ENCODE assay signal across 8 cellular contexts in the genomic region with DNA sequence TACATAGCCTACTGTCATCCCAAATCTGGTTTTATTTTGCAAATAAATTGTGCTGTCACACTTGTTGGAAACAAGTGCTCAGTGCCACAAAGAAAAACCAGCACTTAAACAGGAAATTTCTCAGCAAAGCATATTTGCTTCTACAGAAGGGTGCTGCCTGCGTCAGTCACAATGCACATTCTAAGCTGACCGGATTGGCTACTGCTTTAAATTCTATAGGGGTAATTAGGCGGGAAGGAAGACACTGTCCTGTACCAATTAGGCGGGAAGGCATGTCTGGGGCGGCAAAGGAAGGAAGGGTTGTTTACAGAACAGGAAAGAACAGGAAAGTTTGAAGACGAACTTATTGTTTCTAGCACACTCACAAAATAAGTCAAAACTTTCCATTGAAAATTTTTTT.
A peak's percentile ranks its signal among the peaks of the same experiment; 100 is the strongest.
DNase-seq lines count a peak whose midpoint lies in the region.

No MANE protein-coding gene starts in this region.

- DNase-seq in activated CD4-positive, CD25-positive, alpha-beta regulatory T cell treated with anti-CD3 and anti-CD28 coated beads, Interleukin-2, amount 50 U/mL, for 16 hours (ENCODE audit: low read depth, low spot score): peak; percentile 32
- no peak for DNase-seq in activated CD4-positive, CD25-positive, alpha-beta regulatory T cell treated with anti-CD3 and anti-CD28 coated beads, Interleukin-2, amount 50 U/mL, for 72 hours
- DNase-seq in Kasumi-1 (lab: John Stamatoyannopoulos, UW) (peak; percentile 86 to 92), iris pigment epithelial cell (ENCODE audit: low read depth) (peak; percentile 50), SKM-1 treated with dmso at 0.1 percent for 144 hours (lab: John Stamatoyannopoulos, UW; ENCODE audit: unreplicated experiment) (no peak), NCI-H446 treated with DMSO at 0.1 percent for 48 hours (lab: John Stamatoyannopoulos, UW) (no peak)
- DNase-seq in activated effector memory CD4-positive, alpha-beta T cell treated with anti-CD3 and anti-CD28 coated beads, Interleukin-2, amount 50 U/mL, for 16 hours: peak; percentile 83
- DNase-seq in stimulated activated naive CD4-positive, alpha-beta T cell treated with Interleukin-2 at 50 U/mL for 16 hours (lab: John Stamatoyannopoulos, UW): peak; percentile 42

Comparison
In these comparisons a context has a peak if more than half of its experiments do, and no peak if none do; other contexts are left out.
1. DNase-seq: peak in activated CD4-positive, CD25-positive, alpha-beta regulatory T cell treated with anti-CD3 and anti-CD28 coated beads, Interleukin-2, amount 50 U/mL, for 16 hours (single experiment), Kasumi-1 (2 of 2), activated effector memory CD4-positive, alpha-beta T cell treated with anti-CD3 and anti-CD28 coated beads, Interleukin-2, amount 50 U/mL, for 16 hours (single experiment), iris pigment epithelial cell (single experiment) and stimulated activated naive CD4-positive, alpha-beta T cell treated with Interleukin-2 at 50 U/mL for 16 hours (single experiment); none in activated CD4-positive, CD25-positive, alpha-beta regulatory T cell treated with anti-CD3 and anti-CD28 coated beads, Interleukin-2, amount 50 U/mL, for 72 hours (single experiment), SKM-1 treated with dmso at 0.1 percent for 144 hours (single experiment) and NCI-H446 treated with DMSO at 0.1 percent for 48 hours (single experiment).